ENCODE assay signal across 1 cellular context in genomic region chr9:112198646-112199045, GRCh38.
TF ChIP-seq lines count a peak whose summit lies in the region.

No MANE protein-coding gene starts in this region.

TF ChIP-seq in K562, 482 proteins besides CTCF, POLR2A, EP300 and RAD21 (continued from another document):
- TF ChIP-seq ETV6 (IDR thresholded peaks at IDR 0.05; ENCODE audit: borderline replicate concordance in 1 of 2, low read depth in 2 of 2, low read length in 1 of 2) (no peak), ETV6 (CRISPR knock-in tag; IDR thresholded peaks at IDR 0.05; ENCODE audit: borderline replicate concordance) (no peak), ZNF280B (CRISPR knock-in tag; IDR thresholded peaks at IDR 0.05) (no peak)
TF ChIP-seq in K562: peak in this region for 2.
